1 cellular context compared by ENCODE assay signal in genomic region chr12:9024512-9024911, GRCh38.
TF ChIP-seq lines count a peak whose summit lies in the region.

No MANE protein-coding gene starts in this region.

TF ChIP-seq in WTC11, 78 proteins besides CTCF, POLR2A, EP300 and RAD21 (continued from another document):
- TF ChIP-seq ZNF512 (CRISPR knock-in tag; IDR thresholded peaks at IDR 0.05; ENCODE audit: borderline replicate concordance) (no peak), CREM (CRISPR knock-in tag; IDR thresholded peaks at IDR 0.05) (no peak), PRRX2 (CRISPR knock-in tag; IDR thresholded peaks at IDR 0.05) (no peak), ZNF671 (CRISPR knock-in tag; IDR thresholded peaks at IDR 0.05) (no peak), HMGA2 (CRISPR knock-in tag; IDR thresholded peaks at IDR 0.05) (no peak), ZNF232 (CRISPR knock-in tag; IDR thresholded peaks at IDR 0.05) (no peak), GTF2I (CRISPR knock-in tag; conservative IDR thresholded peaks at IDR 0.05) (no peak)
- TF ChIP-seq, protein P1, sequence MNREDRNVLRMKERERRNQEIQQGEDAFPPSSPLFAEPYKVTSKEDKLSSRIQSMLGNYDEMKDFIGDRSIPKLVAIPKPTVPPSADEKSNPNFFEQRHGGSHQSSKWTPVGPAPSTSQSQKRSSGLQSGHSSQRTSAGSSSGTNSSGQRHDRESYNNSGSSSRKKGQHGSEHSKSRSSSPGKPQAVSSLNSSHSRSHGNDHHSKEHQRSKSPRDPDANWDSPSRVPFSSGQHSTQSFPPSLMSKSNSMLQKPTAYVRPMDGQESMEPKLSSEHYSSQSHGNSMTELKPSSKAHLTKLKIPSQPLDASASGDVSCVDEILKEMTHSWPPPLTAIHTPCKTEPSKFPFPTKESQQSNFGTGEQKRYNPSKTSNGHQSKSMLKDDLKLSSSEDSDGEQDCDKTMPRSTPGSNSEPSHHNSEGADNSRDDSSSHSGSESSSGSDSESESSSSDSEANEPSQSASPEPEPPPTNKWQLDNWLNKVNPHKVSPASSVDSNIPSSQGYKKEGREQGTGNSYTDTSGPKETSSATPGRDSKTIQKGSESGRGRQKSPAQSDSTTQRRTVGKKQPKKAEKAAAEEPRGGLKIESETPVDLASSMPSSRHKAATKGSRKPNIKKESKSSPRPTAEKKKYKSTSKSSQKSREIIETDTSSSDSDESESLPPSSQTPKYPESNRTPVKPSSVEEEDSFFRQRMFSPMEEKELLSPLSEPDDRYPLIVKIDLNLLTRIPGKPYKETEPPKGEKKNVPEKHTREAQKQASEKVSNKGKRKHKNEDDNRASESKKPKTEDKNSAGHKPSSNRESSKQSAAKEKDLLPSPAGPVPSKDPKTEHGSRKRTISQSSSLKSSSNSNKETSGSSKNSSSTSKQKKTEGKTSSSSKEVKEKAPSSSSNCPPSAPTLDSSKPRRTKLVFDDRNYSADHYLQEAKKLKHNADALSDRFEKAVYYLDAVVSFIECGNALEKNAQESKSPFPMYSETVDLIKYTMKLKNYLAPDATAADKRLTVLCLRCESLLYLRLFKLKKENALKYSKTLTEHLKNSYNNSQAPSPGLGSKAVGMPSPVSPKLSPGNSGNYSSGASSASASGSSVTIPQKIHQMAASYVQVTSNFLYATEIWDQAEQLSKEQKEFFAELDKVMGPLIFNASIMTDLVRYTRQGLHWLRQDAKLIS (CRISPR knock-in tag; IDR thresholded peaks at IDR 0.05; ENCODE audit: borderline replicate concordance): no peak
- TF ChIP-seq, protein P2, sequence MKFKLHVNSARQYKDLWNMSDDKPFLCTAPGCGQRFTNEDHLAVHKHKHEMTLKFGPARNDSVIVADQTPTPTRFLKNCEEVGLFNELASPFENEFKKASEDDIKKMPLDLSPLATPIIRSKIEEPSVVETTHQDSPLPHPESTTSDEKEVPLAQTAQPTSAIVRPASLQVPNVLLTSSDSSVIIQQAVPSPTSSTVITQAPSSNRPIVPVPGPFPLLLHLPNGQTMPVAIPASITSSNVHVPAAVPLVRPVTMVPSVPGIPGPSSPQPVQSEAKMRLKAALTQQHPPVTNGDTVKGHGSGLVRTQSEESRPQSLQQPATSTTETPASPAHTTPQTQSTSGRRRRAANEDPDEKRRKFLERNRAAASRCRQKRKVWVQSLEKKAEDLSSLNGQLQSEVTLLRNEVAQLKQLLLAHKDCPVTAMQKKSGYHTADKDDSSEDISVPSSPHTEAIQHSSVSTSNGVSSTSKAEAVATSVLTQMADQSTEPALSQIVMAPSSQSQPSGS (CRISPR knock-in tag; IDR thresholded peaks at IDR 0.05; ENCODE audit: borderline replicate concordance, low read depth): no peak
